23 cellular contexts compared by ENCODE assay signal in genomic region chr19:21749090-21749489, GRCh38. TPM values are rescaled to one million over a fixed set of nuclear protein-coding genes. Genes with fewer than 3 reads are reported as not detected.
A peak's percentile ranks its signal among the peaks of the same experiment; 100 is the strongest.
DNase-seq lines count a peak whose midpoint lies in the region; ATAC-seq and TF ChIP-seq lines count a peak whose summit lies in the region.
"Had no signal": no experiment of that assay in that cellular context is flagged by ENCODE, and none has a peak within 500 bp of the region (broad histone marks: within the 10 kb centered on the region; RNA-seq: fewer than 3 reads in every experiment).

No MANE protein-coding gene starts in this region.

- no peaks in the 10 kb centered on the region for H3F3A ChIP-seq in PC-9 (ENCODE audit: insufficient read depth, low read depth)

- CTCF ChIA-PET in PC-9 (lab: Charles Lee) = no interaction called here

- peak overlapping the region; percentile 46 for H3K27ac Mint-ChIP-seq in activated naive CD8-positive, alpha-beta T cell
- H3K27ac Mint-ChIP-seq in activated naive CD8-positive, alpha-beta T cell treated with anti-CD3 and anti-CD28 coated beads for 36 hours = no peak overlapping the region
- no peak overlapping the region for H3K27ac Mint-ChIP-seq in activated naive CD8-positive, alpha-beta T cell treated with anti-CD3 and anti-CD28 coated beads, Interleukin-2, amount 50 U/mL, for 24 hours
- no peak overlapping the region for H3K27ac Mint-ChIP-seq in endothelial cell (ENCODE audit: unreplicated experiment)
- H3K27ac Mint-ChIP-seq: activated naive CD8-positive, alpha-beta T cell treated with anti-CD3 and anti-CD28 coated beads, Interleukin-2, amount 10 ng/mL, durations not matched to agents 7 days and 5 days; memory B cell; naive B cell; T-helper 2 cell treated with Interferon-gamma antibody and Interleukin-4, amounts not matched to agents 5 μg/mL and 100 μg/mL, for 36 hours; WTC11 had no signal

- H3K9me3 ChIP-seq in PC-9 (ENCODE audit: insufficient read depth, low read depth) = peaks cover 9% of the 10 kb centered on the region; the same call in 1 of the 2 replicates
- H3K9me3 ChIP-seq: right atrium auricular region had no signal

- ATAC-seq in activated naive CD8-positive, alpha-beta T cell treated with anti-CD3 and anti-CD28 coated beads, Interleukin-2, amount 50 U/mL, for 24 hours = peak; percentile 63
- no peak for ATAC-seq in GM19395 (IDR thresholded peaks at IDR 0.05; ENCODE audit: unreplicated experiment)
- no peak for ATAC-seq in GM19035 (IDR thresholded peaks at IDR 0.05; ENCODE audit: unreplicated experiment)
- ATAC-seq: esophagus mucosa, Panc1, WTC11 had no signal

- H3K36me3 Mint-ChIP-seq in activated naive CD8-positive, alpha-beta T cell = peaks cover 42% of the 10 kb centered on the region
- peaks cover 81% of the 10 kb centered on the region for H3K36me3 Mint-ChIP-seq in activated naive CD8-positive, alpha-beta T cell treated with anti-CD3 and anti-CD28 coated beads for 36 hours
- peaks cover 88% of the 10 kb centered on the region for H3K36me3 Mint-ChIP-seq in activated naive CD8-positive, alpha-beta T cell treated with anti-CD3 and anti-CD28 coated beads, Interleukin-2, amount 50 U/mL, for 24 hours (ENCODE audit: low read depth)
- H3K36me3 Mint-ChIP-seq in endothelial cell (ENCODE audit: low read depth, unreplicated experiment) = peaks cover 21% of the 10 kb centered on the region

- peaks cover 21% of the 10 kb centered on the region for H3K4me1 Mint-ChIP-seq in activated naive CD8-positive, alpha-beta T cell (ENCODE audit: low read depth)
- H3K4me1 Mint-ChIP-seq in activated naive CD8-positive, alpha-beta T cell treated with anti-CD3 and anti-CD28 coated beads for 36 hours = peaks cover 4% of the 10 kb centered on the region
- H3K4me1 Mint-ChIP-seq in activated naive CD8-positive, alpha-beta T cell treated with anti-CD3 and anti-CD28 coated beads, Interleukin-2, amount 50 U/mL, for 24 hours = peaks cover 21% of the 10 kb centered on the region
- H3K4me1 Mint-ChIP-seq in endothelial cell (ENCODE audit: unreplicated experiment) = no peaks in the 10 kb centered on the region
- H3K4me1 Mint-ChIP-seq: WTC11 had no signal

- no peak overlapping the region for H3K4me2 ChIP-seq in PC-9

- H2AFZ ChIP-seq in PC-9 = no peak overlapping the region

- no peaks in the 10 kb centered on the region for H3K9me3 Mint-ChIP-seq in activated naive CD8-positive, alpha-beta T cell (ENCODE audit: low read depth)
- peaks cover 14% of the 10 kb centered on the region for H3K9me3 Mint-ChIP-seq in activated naive CD8-positive, alpha-beta T cell treated with anti-CD3 and anti-CD28 coated beads for 36 hours
- peaks cover 35% of the 10 kb centered on the region for H3K9me3 Mint-ChIP-seq in activated naive CD8-positive, alpha-beta T cell treated with anti-CD3 and anti-CD28 coated beads, Interleukin-2, amount 50 U/mL, for 24 hours
- H3K9me3 Mint-ChIP-seq in endothelial cell (ENCODE audit: unreplicated experiment) = no peaks in the 10 kb centered on the region
- H3K9me3 Mint-ChIP-seq: WTC11 had no signal

- H3K4me1 ChIP-seq in PC-9 (replicated peaks; ENCODE audit: insufficient read depth) = no peaks in the 10 kb centered on the region

- H3K4me3 Mint-ChIP-seq in activated naive CD8-positive, alpha-beta T cell = no peak overlapping the region
- no peak overlapping the region for H3K4me3 Mint-ChIP-seq in activated naive CD8-positive, alpha-beta T cell treated with anti-CD3 and anti-CD28 coated beads for 36 hours
- no peak overlapping the region for H3K4me3 Mint-ChIP-seq in activated naive CD8-positive, alpha-beta T cell treated with anti-CD3 and anti-CD28 coated beads, Interleukin-2, amount 50 U/mL, for 24 hours
- H3K4me3 Mint-ChIP-seq in endothelial cell (ENCODE audit: unreplicated experiment) = no peak overlapping the region
- H3K4me3 Mint-ChIP-seq: activated naive CD8-positive, alpha-beta T cell treated with anti-CD3 and anti-CD28 coated beads, Interleukin-2, amount 10 ng/mL, durations not matched to agents 7 days and 5 days; memory B cell; naive B cell; T-helper 2 cell treated with Interferon-gamma antibody and Interleukin-4, amounts not matched to agents 5 μg/mL and 100 μg/mL, for 36 hours; WTC11 had no signal

- H3K4me3 ChIP-seq in fibroblast of the aortic adventitia (ENCODE audit: low read depth, low read length) (no peak overlapping the region), PC-9 (no peak overlapping the region)
- H3K4me3 ChIP-seq: right atrium auricular region, SK-N-MC had no signal

- intact Hi-C loops in PC-9 (cut with micrococcal nuclease; ENCODE audit: unreplicated experiment) = no loop called here

- POLR2A ChIA-PET in PC-9 (lab: Charles Lee; ENCODE audit: unreplicated experiment) = no interaction called here

- TF ChIP-seq CTCF in fibroblast of the aortic adventitia (IDR thresholded peaks at IDR 0.05; ENCODE audit: insufficient read depth, low read length) (no peak), PC-9 (conservative IDR thresholded peaks at IDR 0.05) (no peak), endothelial cell (IDR thresholded peaks at IDR 0.05; ENCODE audit: unreplicated experiment) (no peak)

- no peaks in the 10 kb centered on the region for H3K27me3 ChIP-seq in PC-9 (ENCODE audit: insufficient read depth, low read depth)
- H3K27me3 ChIP-seq: right atrium auricular region had no signal

- no peaks in the 10 kb centered on the region; the same call in 1 of the 2 replicates for H3K79me2 ChIP-seq in PC-9 (ENCODE audit: low read depth)

- no peaks in the 10 kb centered on the region for H3K27me3 Mint-ChIP-seq in activated naive CD8-positive, alpha-beta T cell
- no peaks in the 10 kb centered on the region for H3K27me3 Mint-ChIP-seq in activated naive CD8-positive, alpha-beta T cell treated with anti-CD3 and anti-CD28 coated beads for 36 hours
- no peaks in the 10 kb centered on the region for H3K27me3 Mint-ChIP-seq in activated naive CD8-positive, alpha-beta T cell treated with anti-CD3 and anti-CD28 coated beads, Interleukin-2, amount 50 U/mL, for 24 hours
- H3K27me3 Mint-ChIP-seq in endothelial cell (ENCODE audit: unreplicated experiment) = no peaks in the 10 kb centered on the region
- H3K27me3 Mint-ChIP-seq: activated naive CD8-positive, alpha-beta T cell treated with anti-CD3 and anti-CD28 coated beads, Interleukin-2, amount 10 ng/mL, durations not matched to agents 7 days and 5 days; memory B cell; naive B cell had no signal

- H3K36me3 ChIP-seq in PC-9 (ENCODE audit: low read depth) = peaks cover 47% of the 10 kb centered on the region

- no peaks in the 10 kb centered on the region for H4K20me1 ChIP-seq in PC-9 (ENCODE audit: insufficient read depth)

- no TSS peak for BruUV-seq in PC-9 (replicated peaks; lab: Mats Ljungman, UMichigan)

- no peak for DNase-seq in activated naive CD8-positive, alpha-beta T cell treated with anti-CD3 and anti-CD28 coated beads for 36 hours
- no peak for DNase-seq in activated naive CD8-positive, alpha-beta T cell treated with anti-CD3 and anti-CD28 coated beads, Interleukin-2, amount 50 U/mL, for 24 hours
- DNase-seq in fibroblast of the aortic adventitia (ENCODE audit: low read depth) (peak; percentile 25), PC-9 (no peak), endothelial cell (ENCODE audit: low spot score) (no peak)
- DNase-seq: ACHN; activated naive CD8-positive, alpha-beta T cell treated with anti-CD3 and anti-CD28 coated beads, Interleukin-2, amount 10 ng/mL, durations not matched to agents 7 days and 5 days; C1 segment of cervical spinal cord; central memory CD4-positive, alpha-beta T cell; H7; Karpas-422; naive B cell; NCI-H1105 had no signal

- no peaks in the 10 kb centered on the region for H3K9me2 ChIP-seq in PC-9 (ENCODE audit: insufficient read depth)

- H3K27ac ChIP-seq in PC-9 = no peak overlapping the region
- H3K27ac ChIP-seq: right atrium auricular region, SK-N-MC had no signal

RNA-seq across cellular contexts. Expression of gene ZNF100, which starts 18.3 kb away (rescaled TPM):
- 10 to 100 TPM; 23.4 to 28.2 TPM for total RNA-seq in activated naive CD8-positive, alpha-beta T cell treated with anti-CD3 and anti-CD28 coated beads for 36 hours
- total RNA-seq in fibroblast of the aortic adventitia (ENCODE audit: low replicate concordance) = 2.4 and 5.2 TPM in 2 replicates
- total RNA-seq in PC-9 (2021) = 7.7 and 8.1 TPM in 2 replicates
- total RNA-seq in endothelial cell (ENCODE audit: unreplicated experiment) = 18.2 TPM
